ENCODE assay signal across 1 cellular context in the genomic region with DNA sequence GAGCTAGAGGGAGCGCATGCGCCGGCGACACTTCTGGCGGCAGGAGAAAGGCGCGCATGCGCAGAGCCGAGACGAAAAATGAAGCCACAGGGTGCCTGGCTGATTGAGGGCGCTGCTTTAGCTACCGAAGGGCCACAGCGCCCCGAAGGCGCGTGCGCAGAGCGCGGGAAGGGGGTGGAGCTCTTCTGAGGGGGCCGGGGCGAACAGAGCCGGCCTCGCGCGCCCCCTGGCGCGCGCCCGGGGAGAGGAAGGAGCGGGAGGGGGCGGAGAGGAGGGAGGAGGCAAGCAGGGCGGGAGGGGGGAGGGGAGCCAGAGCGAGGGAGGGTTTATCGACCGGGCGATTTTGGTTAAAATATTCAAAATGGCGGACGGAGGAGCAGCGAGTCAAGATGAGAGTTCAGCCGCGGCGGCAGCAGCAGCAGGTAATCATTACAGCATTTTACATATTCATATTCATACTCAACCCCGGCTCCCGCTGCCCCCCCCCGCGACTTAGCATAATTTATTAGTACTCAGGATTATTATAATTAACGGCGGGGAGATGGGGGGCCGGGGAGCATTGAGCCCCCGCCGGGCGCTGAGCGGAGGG.
A peak's percentile ranks its signal among the peaks of the same experiment; 100 is the strongest.
TF ChIP-seq lines count a peak whose summit lies in the region.

POU2F1 (plus strand) TSS at position 350 of the 589 bp plus-strand sequence; CDS start at position 362, 12 bp downstream.

TF ChIP-seq in HepG2, 621 proteins besides CTCF, POLR2A, EP300 and RAD21 (continued from another document and continues in another):
- TF ChIP-seq SMAD1 (CRISPR knock-in tag; IDR thresholded peaks at IDR 0.05; ENCODE audit: borderline replicate concordance, low read depth) (no peak), FOXM1 (CRISPR knock-in tag; IDR thresholded peaks at IDR 0.05) (no peak), ZNF839 (CRISPR knock-in tag; IDR thresholded peaks at IDR 0.05; ENCODE audit: borderline replicate concordance) (no peak), MAFF (IDR thresholded peaks at IDR 0.05; ENCODE audit: low read depth, low read length) (no peak), PITX1 (CRISPR knock-in tag; IDR thresholded peaks at IDR 0.05) (no peak), FIP1L1 (IDR thresholded peaks at IDR 0.05; ENCODE audit: borderline replicate concordance, insufficient read depth, low read depth, low read length) (0 out of 2 replicates have a peak, but pooled peaks have one; percentile 88), SRY (CRISPR knock-in tag; IDR thresholded peaks at IDR 0.05) (no peak), SOX13 (IDR thresholded peaks at IDR 0.05) (no peak), SOX13 (CRISPR knock-in tag; conservative IDR thresholded peaks at IDR 0.05 in 1 of 2, IDR thresholded peaks at IDR 0.05 in 1 of 2) (no peak), SP5 (CRISPR knock-in tag; IDR thresholded peaks at IDR 0.05; ENCODE audit: borderline replicate concordance, low read depth) (no peak), ZNF251 (CRISPR knock-in tag; IDR thresholded peaks at IDR 0.05) (no peak), ZBTB20 (CRISPR knock-in tag; IDR thresholded peaks at IDR 0.05; ENCODE audit: borderline replicate concordance, low read depth) (no peak), ZNF10 (CRISPR knock-in tag; IDR thresholded peaks at IDR 0.05; ENCODE audit: borderline replicate concordance, low read depth) (no peak), TEAD2 (CRISPR knock-in tag; IDR thresholded peaks at IDR 0.05) (no peak), PRPF4 (IDR thresholded peaks at IDR 0.05; ENCODE audit: low read depth, low read length, poor library complexity, severe bottlenecking) (no peak), ZNF484 (CRISPR knock-in tag; IDR thresholded peaks at IDR 0.05; ENCODE audit: borderline replicate concordance, low read depth) (no peak), KDM5A (IDR thresholded peaks at IDR 0.05; ENCODE audit: borderline replicate concordance, low read length) (no peak), KLF15 (CRISPR knock-in tag; IDR thresholded peaks at IDR 0.05; ENCODE audit: borderline replicate concordance) (peak; percentile 60; the same call in 1 of the 2 replicates), ZNF607 (CRISPR knock-in tag; IDR thresholded peaks at IDR 0.05; ENCODE audit: borderline replicate concordance) (no peak; the same call in 1 of the 2 replicates), ZNF18 (CRISPR knock-in tag; IDR thresholded peaks at IDR 0.05; ENCODE audit: insufficient replicate concordance) (no peak), SNAPC4 (CRISPR knock-in tag; IDR thresholded peaks at IDR 0.05) (peak; percentile 64; the same call in 1 of the 2 replicates), MEIS1 (CRISPR knock-in tag; IDR thresholded peaks at IDR 0.05; ENCODE audit: borderline replicate concordance) (no peak), MLLT10 (CRISPR knock-in tag; IDR thresholded peaks at IDR 0.05) (no peak), NCOA5 (CRISPR knock-in tag; IDR thresholded peaks at IDR 0.05) (no peak), RNF2 (conservative IDR thresholded peaks at IDR 0.05; ENCODE audit: low read depth) (no peak), DZIP1 (CRISPR knock-in tag; IDR thresholded peaks at IDR 0.05) (no peak), ZNF879 (CRISPR knock-in tag; IDR thresholded peaks at IDR 0.05) (no peak), YY1 (IDR thresholded peaks at IDR 0.05; ENCODE audit: insufficient read depth, insufficient replicate concordance, low read depth, low read length) (peak; percentile 94), JUND (CRISPR knock-in tag; IDR thresholded peaks at IDR 0.05) (no peak), NONO (IDR thresholded peaks at IDR 0.05) (no peak), NONO (CRISPR knock-in tag; conservative IDR thresholded peaks at IDR 0.05) (peak; percentile 64; the same call in 1 of the 2 replicates), MXI1 (IDR thresholded peaks at IDR 0.05; ENCODE audit: borderline replicate concordance, low read depth, low read length) (no peak), ZFP82 (CRISPR knock-in tag; IDR thresholded peaks at IDR 0.05; ENCODE audit: borderline replicate concordance) (no peak), CENPT (CRISPR knock-in tag; IDR thresholded peaks at IDR 0.05; ENCODE audit: low read depth) (no peak), ZXDC (CRISPR knock-in tag; IDR thresholded peaks at IDR 0.05) (no peak), ZNF136 (CRISPR knock-in tag; IDR thresholded peaks at IDR 0.05; ENCODE audit: low read depth) (no peak)
- TF ChIP-seq, protein P1, sequence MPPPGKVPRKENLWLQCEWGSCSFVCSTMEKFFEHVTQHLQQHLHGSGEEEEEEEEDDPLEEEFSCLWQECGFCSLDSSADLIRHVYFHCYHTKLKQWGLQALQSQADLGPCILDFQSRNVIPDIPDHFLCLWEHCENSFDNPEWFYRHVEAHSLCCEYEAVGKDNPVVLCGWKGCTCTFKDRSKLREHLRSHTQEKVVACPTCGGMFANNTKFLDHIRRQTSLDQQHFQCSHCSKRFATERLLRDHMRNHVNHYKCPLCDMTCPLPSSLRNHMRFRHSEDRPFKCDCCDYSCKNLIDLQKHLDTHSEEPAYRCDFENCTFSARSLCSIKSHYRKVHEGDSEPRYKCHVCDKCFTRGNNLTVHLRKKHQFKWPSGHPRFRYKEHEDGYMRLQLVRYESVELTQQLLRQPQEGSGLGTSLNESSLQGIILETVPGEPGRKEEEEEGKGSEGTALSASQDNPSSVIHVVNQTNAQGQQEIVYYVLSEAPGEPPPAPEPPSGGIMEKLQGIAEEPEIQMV (CRISPR knock-in tag; IDR thresholded peaks at IDR 0.05; ENCODE audit: low read depth), result no peak
- TF ChIP-seq, protein P2, sequence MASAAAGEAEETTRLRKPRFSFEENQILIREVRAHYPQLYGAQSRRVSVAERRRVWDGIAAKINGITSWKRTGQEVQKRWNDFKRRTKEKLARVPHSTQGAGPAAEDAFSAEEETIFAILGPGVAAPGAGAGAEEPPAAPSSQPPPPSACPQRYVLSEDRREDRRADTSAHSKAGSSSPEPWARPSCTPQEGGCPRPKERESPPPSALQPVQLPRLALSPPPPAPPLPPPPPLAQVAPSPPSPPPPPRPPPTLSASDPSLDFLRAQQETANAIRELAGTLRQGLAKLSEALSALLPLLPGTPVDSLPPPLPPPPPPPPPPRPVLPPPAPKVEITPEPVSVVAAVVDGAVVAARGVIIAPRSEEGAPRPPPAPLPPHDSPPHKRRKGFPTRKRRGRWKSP (CRISPR knock-in tag; IDR thresholded peaks at IDR 0.05), result no peak
- TF ChIP-seq, protein P3, sequence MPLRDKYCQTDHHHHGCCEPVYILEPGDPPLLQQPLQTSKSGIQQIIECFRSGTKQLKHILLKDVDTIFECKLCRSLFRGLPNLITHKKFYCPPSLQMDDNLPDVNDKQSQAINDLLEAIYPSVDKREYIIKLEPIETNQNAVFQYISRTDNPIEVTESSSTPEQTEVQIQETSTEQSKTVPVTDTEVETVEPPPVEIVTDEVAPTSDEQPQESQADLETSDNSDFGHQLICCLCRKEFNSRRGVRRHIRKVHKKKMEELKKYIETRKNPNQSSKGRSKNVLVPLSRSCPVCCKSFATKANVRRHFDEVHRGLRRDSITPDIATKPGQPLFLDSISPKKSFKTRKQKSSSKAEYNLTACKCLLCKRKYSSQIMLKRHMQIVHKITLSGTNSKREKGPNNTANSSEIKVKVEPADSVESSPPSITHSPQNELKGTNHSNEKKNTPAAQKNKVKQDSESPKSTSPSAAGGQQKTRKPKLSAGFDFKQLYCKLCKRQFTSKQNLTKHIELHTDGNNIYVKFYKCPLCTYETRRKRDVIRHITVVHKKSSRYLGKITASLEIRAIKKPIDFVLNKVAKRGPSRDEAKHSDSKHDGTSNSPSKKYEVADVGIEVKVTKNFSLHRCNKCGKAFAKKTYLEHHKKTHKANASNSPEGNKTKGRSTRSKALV (CRISPR knock-in tag; IDR thresholded peaks at IDR 0.05), result no peak
- TF ChIP-seq, protein P4, sequence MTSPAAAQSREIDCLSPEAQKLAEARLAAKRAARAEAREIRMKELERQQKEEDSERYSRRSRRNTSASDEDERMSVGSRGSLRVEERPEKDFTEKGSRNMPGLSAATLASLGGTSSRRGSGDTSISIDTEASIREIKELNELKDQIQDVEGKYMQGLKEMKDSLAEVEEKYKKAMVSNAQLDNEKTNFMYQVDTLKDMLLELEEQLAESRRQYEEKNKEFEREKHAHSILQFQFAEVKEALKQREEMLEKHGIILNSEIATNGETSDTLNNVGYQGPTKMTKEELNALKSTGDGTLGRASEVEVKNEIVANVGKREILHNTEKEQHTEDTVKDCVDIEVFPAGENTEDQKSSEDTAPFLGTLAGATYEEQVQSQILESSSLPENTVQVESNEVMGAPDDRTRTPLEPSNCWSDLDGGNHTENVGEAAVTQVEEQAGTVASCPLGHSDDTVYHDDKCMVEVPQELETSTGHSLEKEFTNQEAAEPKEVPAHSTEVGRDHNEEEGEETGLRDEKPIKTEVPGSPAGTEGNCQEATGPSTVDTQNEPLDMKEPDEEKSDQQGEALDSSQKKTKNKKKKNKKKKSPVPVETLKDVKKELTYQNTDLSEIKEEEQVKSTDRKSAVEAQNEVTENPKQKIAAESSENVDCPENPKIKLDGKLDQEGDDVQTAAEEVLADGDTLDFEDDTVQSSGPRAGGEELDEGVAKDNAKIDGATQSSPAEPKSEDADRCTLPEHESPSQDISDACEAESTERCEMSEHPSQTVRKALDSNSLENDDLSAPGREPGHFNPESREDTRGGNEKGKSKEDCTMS (CRISPR knock-in tag; conservative IDR thresholded peaks at IDR 0.05), result no peak
